Comparison of ENCODE assay signal across 9 cellular contexts in the genomic region with DNA sequence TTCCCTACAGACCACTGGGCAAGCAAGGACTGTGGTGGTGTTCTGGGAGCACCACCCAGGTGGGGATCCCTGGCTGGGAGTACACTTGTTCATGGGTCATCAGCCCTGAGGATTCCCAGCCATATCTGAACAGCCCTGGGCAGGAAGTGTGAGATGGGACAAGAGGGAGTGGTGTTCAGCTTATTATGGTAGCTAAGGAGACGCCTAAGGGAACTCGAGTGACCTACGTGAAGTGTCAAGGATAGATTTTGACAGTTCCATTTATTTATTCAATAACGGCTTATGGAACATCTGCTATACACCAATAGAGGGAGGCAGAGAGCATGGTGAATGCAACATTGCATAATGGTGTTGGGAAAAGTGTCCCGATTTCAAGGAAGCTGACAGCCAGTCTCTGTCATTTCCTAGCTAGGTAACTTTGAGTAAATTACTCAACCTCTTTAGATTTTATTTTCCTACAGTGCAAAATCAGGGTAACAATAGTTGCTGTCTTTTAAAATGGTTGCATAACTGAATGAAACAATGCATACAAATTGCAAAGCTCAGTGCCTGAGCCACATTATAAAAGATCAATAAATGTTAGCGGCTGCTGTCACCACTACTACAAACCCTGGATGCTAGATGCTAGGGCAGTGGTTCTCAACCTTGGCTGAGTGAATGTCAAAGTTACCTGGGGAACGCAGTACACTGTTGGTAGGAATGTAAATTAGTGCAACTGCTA.
DNase-seq lines count a peak whose midpoint lies in the region; ATAC-seq and TF ChIP-seq lines count a peak whose summit lies in the region.
"Had no signal": no experiment of that assay in that cellular context is flagged by ENCODE, and none has a peak within 500 bp of the region (broad histone marks: within the 10 kb centered on the region; RNA-seq: fewer than 3 reads in every experiment).

No MANE protein-coding gene starts in this region.

- H3K27me3 ChIP-seq in OCI-LY3 (ENCODE audit: low read depth, low read length), result peaks cover 17% of the 10 kb centered on the region; the same call in 1 of the 2 replicates
- H3K27me3 ChIP-seq in foreskin keratinocyte, result no peaks in the 10 kb centered on the region

- peaks cover 3% of the 10 kb centered on the region for H3K27me3 Mint-ChIP-seq in activated T-cell treated with anti-CD3 and anti-CD28 coated beads, Interleukin-2, amount 50 U/mL, for 24 hours

- H3K79me2 ChIP-seq in OCI-LY3 (ENCODE audit: low read length), result no peaks in the 10 kb centered on the region

- H3K36me3 Mint-ChIP-seq in activated T-cell treated with anti-CD3 and anti-CD28 coated beads, Interleukin-2, amount 50 U/mL, for 24 hours (ENCODE audit: low read depth), result no peaks in the 10 kb centered on the region
- H3K36me3 Mint-ChIP-seq: activated naive CD8-positive, alpha-beta T cell had no signal

- no peak overlapping the region for H3K27ac Mint-ChIP-seq in activated T-cell treated with anti-CD3 and anti-CD28 coated beads, Interleukin-2, amount 50 U/mL, for 24 hours
- H3K27ac Mint-ChIP-seq: activated naive CD8-positive, alpha-beta T cell had no signal

- H3K4me3 ChIP-seq in OCI-LY3 (ENCODE audit: low read length) (no peak overlapping the region), retinal pigment epithelial cell (ENCODE audit: low read length) (no peak overlapping the region)

- no peak overlapping the region for H3K9ac ChIP-seq in OCI-LY3 (ENCODE audit: low read length)

- H3K4me1 ChIP-seq in OCI-LY3 (ENCODE audit: low read length) (peaks cover 5% of the 10 kb centered on the region; the same call in 1 of the 2 replicates), foreskin keratinocyte (no peaks in the 10 kb centered on the region)

- no peaks in the 10 kb centered on the region for H3K4me1 Mint-ChIP-seq in activated T-cell treated with anti-CD3 and anti-CD28 coated beads, Interleukin-2, amount 50 U/mL, for 24 hours (ENCODE audit: low read depth)

- H3K36me3 ChIP-seq in OCI-LY3 (replicated peaks; ENCODE audit: low read depth, low read length), result no peaks in the 10 kb centered on the region

- peak overlapping the region; percentile 57; the same call in 1 of the 2 replicates for H2AFZ ChIP-seq in OCI-LY3 (ENCODE audit: low read depth, low read length)

- H3K4me3 Mint-ChIP-seq in activated T-cell treated with anti-CD3 and anti-CD28 coated beads, Interleukin-2, amount 50 U/mL, for 24 hours, result no peak overlapping the region
- H3K4me3 Mint-ChIP-seq: activated naive CD8-positive, alpha-beta T cell had no signal

- DNase-seq in SHP77 (lab: John Stamatoyannopoulos, UW), result peak; percentile 17 to 34
- DNase-seq in SHP77 treated with DMSO at 0.1 percent for 48 hours (lab: John Stamatoyannopoulos, UW), result no peak
- DNase-seq in foreskin keratinocyte, result peak in 1 of 2 donors; percentile 1
- no peak for DNase-seq in retinal pigment epithelial cell (ENCODE audit: low read depth)
- no peak for DNase-seq in stimulated activated naive CD8-positive, alpha-beta T cell treated with anti-CD3 and anti-CD28 coated beads, Interleukin-15, Interleukin-2, amounts not matched to agents 100 U/mL and 50 U/mL, for 24 hours
- DNase-seq in activated T-cell treated with anti-CD3 and anti-CD28 coated beads, Interleukin-2, amount 50 U/mL, for 24 hours, result no peak
- DNase-seq in Kasumi-1 (lab: John Stamatoyannopoulos, UW), result no peak

- peak; percentile 32 for ATAC-seq in foreskin keratinocyte
- ATAC-seq in stimulated activated naive CD8-positive, alpha-beta T cell treated with anti-CD3 and anti-CD28 coated beads, Interleukin-15, Interleukin-2, amounts not matched to agents 100 U/mL and 50 U/mL, for 24 hours, result no peak

- H4K20me1 ChIP-seq in OCI-LY3 (ENCODE audit: insufficient read depth, low read length), result no peaks in the 10 kb centered on the region

- H3K27ac ChIP-seq in OCI-LY3 (ENCODE audit: low read length) (no peak overlapping the region), foreskin keratinocyte (no peak overlapping the region)

- H3K9me3 ChIP-seq in OCI-LY3 (ENCODE audit: insufficient read depth, low read length), result no peaks in the 10 kb centered on the region

- peak; percentile 83 for TF ChIP-seq CTCF in OCI-LY3 (IDR thresholded peaks at IDR 0.05; ENCODE audit: low read depth, low read length)
- peak; percentile 66 for TF ChIP-seq CTCF in foreskin keratinocyte (conservative IDR thresholded peaks at IDR 0.05)
- TF ChIP-seq CTCF in retinal pigment epithelial cell (conservative IDR thresholded peaks at IDR 0.05; ENCODE audit: low read depth, low read length), result peak; percentile 85

- peak overlapping the region; percentile 26 for H3K4me2 ChIP-seq in OCI-LY3 (ENCODE audit: low read length)

- H3K9me3 Mint-ChIP-seq in activated T-cell treated with anti-CD3 and anti-CD28 coated beads, Interleukin-2, amount 50 U/mL, for 24 hours, result peaks cover 2% of the 10 kb centered on the region

Comparison
In these comparisons a context has a peak if more than half of its experiments do, and no peak if none do; other contexts are left out.
1. DNase-seq: peak in SHP77 (2 of 2); none in SHP77 treated with DMSO at 0.1 percent for 48 hours (single experiment), retinal pigment epithelial cell (single experiment), stimulated activated naive CD8-positive, alpha-beta T cell treated with anti-CD3 and anti-CD28 coated beads, Interleukin-15, Interleukin-2, amounts not matched to agents 100 U/mL and 50 U/mL, for 24 hours (single experiment), activated T-cell treated with anti-CD3 and anti-CD28 coated beads, Interleukin-2, amount 50 U/mL, for 24 hours (single experiment) and Kasumi-1 (0 of 2).
2. Peak in every context shown above with its lines, with median percentiles within 50 percentile points of each other: CTCF ChIP-seq.